8 cellular contexts compared by ENCODE assay signal in genomic region chr14:80587096-80587724, GRCh38.
A peak's percentile ranks its signal among the peaks of the same experiment; 100 is the strongest.
DNase-seq lines count a peak whose midpoint lies in the region; ATAC-seq and TF ChIP-seq lines count a peak whose summit lies in the region.

No MANE protein-coding gene starts in this region.

- no peaks in the 10 kb centered on the region for H3K27me3 ChIP-seq in Peyer's patch

- H3K27ac Mint-ChIP-seq in endothelial cell (ENCODE audit: unreplicated experiment) (no peak overlapping the region), progenitor cell of endocrine pancreas (no peak overlapping the region)

- H3K4me1 ChIP-seq in Peyer's patch, result no peaks in the 10 kb centered on the region

- no peaks in the 10 kb centered on the region for H3K9me3 Mint-ChIP-seq in endothelial cell (ENCODE audit: unreplicated experiment)
- H3K9me3 Mint-ChIP-seq in progenitor cell of endocrine pancreas (ENCODE audit: low read depth), result peaks cover 20% of the 10 kb centered on the region

- peak; percentile 88 for ATAC-seq in GM19324 (IDR thresholded peaks at IDR 0.05; ENCODE audit: low FRiP score, unreplicated experiment)
- peak; percentile 95 for ATAC-seq in HG03139 (IDR thresholded peaks at IDR 0.05; ENCODE audit: unreplicated experiment)

- H3K36me3 ChIP-seq in Peyer's patch, result no peaks in the 10 kb centered on the region

- no peak overlapping the region for H3K4me3 Mint-ChIP-seq in endothelial cell (ENCODE audit: unreplicated experiment)
- no peak overlapping the region for H3K4me3 Mint-ChIP-seq in progenitor cell of endocrine pancreas (ENCODE audit: low read depth)

- TF ChIP-seq CTCF in Peyer's patch (IDR thresholded peaks at IDR 0.05), result peak in 4 of 6 experiments; percentile 21 to 61 (median 48)
- peak; percentile 60 for TF ChIP-seq CTCF in endothelial cell (IDR thresholded peaks at IDR 0.05; ENCODE audit: unreplicated experiment)
- TF ChIP-seq CTCF in progenitor cell of endocrine pancreas (IDR thresholded peaks at IDR 0.05; ENCODE audit: unreplicated experiment), result peak; percentile 57

- no peaks in the 10 kb centered on the region for H3K36me3 Mint-ChIP-seq in endothelial cell (ENCODE audit: low read depth, unreplicated experiment)
- peaks cover 2% of the 10 kb centered on the region for H3K36me3 Mint-ChIP-seq in progenitor cell of endocrine pancreas (ENCODE audit: insufficient read depth)

- no peak overlapping the region for H3K4me3 ChIP-seq in Peyer's patch

- no peak for TF ChIP-seq POLR2A in Peyer's patch (IDR thresholded peaks at IDR 0.05)

- H3K27ac ChIP-seq in Peyer's patch, result no peak overlapping the region

- peaks cover 0 to 2% (median 0%) of the 10 kb centered on the region in 4 donors for H3K9me3 ChIP-seq in Peyer's patch

- no peaks in the 10 kb centered on the region for H3K4me1 Mint-ChIP-seq in endothelial cell (ENCODE audit: unreplicated experiment)
- H3K4me1 Mint-ChIP-seq in progenitor cell of endocrine pancreas (ENCODE audit: low read depth), result peaks cover 4% of the 10 kb centered on the region

- peak; percentile 3 for DNase-seq in activated CD4-positive, alpha-beta T cell treated with anti-CD3 and anti-CD28 coated beads for 48 hours
- DNase-seq in activated CD4-positive, alpha-beta T cell treated with anti-CD3 and anti-CD28 coated beads, Interleukin-2, amount 50 U/mL, for 1 hour, result no peak
- no peak for DNase-seq in Peyer's patch
- DNase-seq in endothelial cell (ENCODE audit: low spot score), result no peak
- DNase-seq in progenitor cell of endocrine pancreas (ENCODE audit: low spot score, unreplicated experiment), result no peak
- no peak for DNase-seq in islet precursor cell

- no peaks in the 10 kb centered on the region for H3K27me3 Mint-ChIP-seq in endothelial cell (ENCODE audit: unreplicated experiment)
- H3K27me3 Mint-ChIP-seq in progenitor cell of endocrine pancreas, result peaks cover 2% of the 10 kb centered on the region
